8 cellular contexts compared by ENCODE assay signal in the genomic region with DNA sequence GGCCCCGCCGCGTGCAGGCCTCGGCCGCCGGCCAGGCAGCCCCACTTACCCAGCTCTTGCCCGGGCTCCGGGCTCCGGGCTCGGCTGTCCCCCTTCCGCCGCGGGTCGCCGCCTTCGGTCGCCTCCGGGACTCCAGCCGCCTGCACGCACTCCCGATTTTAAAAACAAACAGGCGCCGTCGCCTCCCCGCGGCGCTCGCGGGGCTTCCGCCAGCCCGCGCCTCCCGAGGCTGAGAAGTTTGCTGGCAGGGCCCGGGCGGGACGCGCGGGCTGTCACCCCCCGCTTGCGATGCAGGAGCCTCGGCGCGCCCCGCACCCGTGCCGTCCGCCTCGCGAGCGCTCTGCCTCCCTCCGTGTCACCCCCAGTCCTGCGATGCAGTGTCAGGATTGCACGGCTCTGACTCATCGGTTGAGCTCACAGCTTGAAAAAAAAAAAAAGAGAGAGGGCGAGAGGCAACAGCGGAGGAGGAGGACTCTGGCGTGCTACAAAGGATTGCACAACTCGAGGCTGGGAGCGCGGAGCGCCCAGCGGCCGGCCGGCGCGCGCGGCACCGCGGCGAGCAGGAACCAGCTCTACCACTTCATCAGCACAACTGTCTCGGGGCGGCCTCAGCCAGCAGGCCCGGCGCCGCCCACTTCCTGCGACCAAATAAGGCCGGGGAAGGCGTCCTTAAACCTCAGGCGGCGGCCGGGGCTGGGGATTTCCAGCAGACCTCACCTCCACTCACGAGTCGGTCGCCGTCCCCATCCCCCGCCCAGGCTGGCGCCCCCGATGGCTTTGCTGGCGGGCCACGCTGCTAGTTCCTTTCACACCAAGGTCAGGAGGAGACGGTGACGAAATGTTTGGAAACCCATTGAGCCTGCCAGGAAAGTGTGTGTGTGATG. TPM values are rescaled to one million over a fixed set of nuclear protein-coding genes. Genes with fewer than 3 reads are reported as not detected.
DNase-seq lines count a peak whose midpoint lies in the region; ATAC-seq and TF ChIP-seq lines count a peak whose summit lies in the region.

No MANE protein-coding gene starts in this region.

- TF ChIP-seq CTCF in LNCaP clone FGC (IDR thresholded peaks at IDR 0.05; ENCODE audit: control insufficient read depth, extremely low read depth, insufficient read depth): no peak
- no peak for TF ChIP-seq CTCF in fibroblast of lung (conservative IDR thresholded peaks at IDR 0.05 in 1 of 2, IDR thresholded peaks at IDR 0.05 in 1 of 2; ENCODE audit: low read depth in 1 of 2, low read length in 2 of 2)
- no peak for TF ChIP-seq CTCF in natural killer cell (IDR thresholded peaks at IDR 0.05)

- H3K27ac ChIP-seq in fibroblast of lung (ENCODE audit: insufficient read depth, low read length): peak overlapping the region; percentile 98

- H3K4me1 Mint-ChIP-seq in activated T-helper 17 cell treated with anti-CD3 and anti-CD28 coated beads, Interleukin-2, amount 50 U/mL, for 72 hours: peaks cover 54% of the 10 kb centered on the region
- peaks cover 69 to 89% of the 10 kb centered on the region in 2 donors for H3K4me1 Mint-ChIP-seq in natural killer cell
- peaks cover 67 to 89% of the 10 kb centered on the region in 2 donors for H3K4me1 Mint-ChIP-seq in stimulated activated naive B cell treated with anti-CD40 and anti-IgM and Interleukin-4, amounts not matched to agents 10 μg/mL and 1 μg/mL and 100 μg/mL, for 72 hours

- no peaks in the 10 kb centered on the region for H3K9me3 Mint-ChIP-seq in activated T-helper 17 cell treated with anti-CD3 and anti-CD28 coated beads, Interleukin-2, amount 50 U/mL, for 72 hours
- no peaks in the 10 kb centered on the region for H3K9me3 Mint-ChIP-seq in natural killer cell
- H3K9me3 Mint-ChIP-seq in stimulated activated naive B cell treated with anti-CD40 and anti-IgM and Interleukin-4, amounts not matched to agents 10 μg/mL and 1 μg/mL and 100 μg/mL, for 72 hours: no peaks in the 10 kb centered on the region

- H2AFZ ChIP-seq in fibroblast of lung (ENCODE audit: low read length): peak overlapping the region; percentile 31

- H3K9ac ChIP-seq in ES-I3 (ENCODE audit: low read depth, low read length) (peak overlapping the region; percentile 59), fibroblast of lung (ENCODE audit: insufficient read depth, low read length) (peak overlapping the region; percentile 95)

- H3K4me3 Mint-ChIP-seq in activated T-helper 17 cell treated with anti-CD3 and anti-CD28 coated beads, Interleukin-2, amount 50 U/mL, for 72 hours: peak overlapping the region; percentile 91
- peak overlapping the region; percentile 89 for H3K4me3 Mint-ChIP-seq in natural killer cell
- H3K4me3 Mint-ChIP-seq in stimulated activated naive B cell treated with anti-CD40 and anti-IgM and Interleukin-4, amounts not matched to agents 10 μg/mL and 1 μg/mL and 100 μg/mL, for 72 hours: peak overlapping the region; percentile 90 to 95

- H3K9me3 ChIP-seq in ES-I3 (ENCODE audit: control insufficient read depth, insufficient read depth, low read length): no peaks in the 10 kb centered on the region
- H3K9me3 ChIP-seq in fibroblast of lung (ENCODE audit: control insufficient read depth, insufficient read depth, low read depth, low read length): no peaks in the 10 kb centered on the region

- H3K36me3 ChIP-seq in ES-I3 (ENCODE audit: insufficient read depth, low read length) (no peaks in the 10 kb centered on the region), fibroblast of lung (ENCODE audit: control insufficient read depth, insufficient read depth, low read length) (peaks cover 2% of the 10 kb centered on the region)

- H3K4me2 ChIP-seq in fibroblast of lung (ENCODE audit: extremely low read depth, insufficient read depth, low read length): peak overlapping the region; percentile 92

- no peaks in the 10 kb centered on the region for H4K20me1 ChIP-seq in fibroblast of lung (ENCODE audit: control insufficient read depth, extremely low read depth, insufficient read depth, low read length)

- peak overlapping the region; percentile 98 for H3K27ac Mint-ChIP-seq in activated T-helper 17 cell treated with anti-CD3 and anti-CD28 coated beads, Interleukin-2, amount 50 U/mL, for 72 hours
- H3K27ac Mint-ChIP-seq in natural killer cell: peak overlapping the region; percentile 96 to 98
- peak overlapping the region; percentile 96 for H3K27ac Mint-ChIP-seq in stimulated activated naive B cell treated with anti-CD40 and anti-IgM and Interleukin-4, amounts not matched to agents 10 μg/mL and 1 μg/mL and 100 μg/mL, for 72 hours

- peaks cover 51% of the 10 kb centered on the region for H3K36me3 Mint-ChIP-seq in activated T-helper 17 cell treated with anti-CD3 and anti-CD28 coated beads, Interleukin-2, amount 50 U/mL, for 72 hours (ENCODE audit: low read depth)
- H3K36me3 Mint-ChIP-seq in natural killer cell: no peaks in the 10 kb centered on the region
- H3K36me3 Mint-ChIP-seq in stimulated activated naive B cell treated with anti-CD40 and anti-IgM and Interleukin-4, amounts not matched to agents 10 μg/mL and 1 μg/mL and 100 μg/mL, for 72 hours: peaks cover 23 to 37% of the 10 kb centered on the region in 2 donors

- peak; percentile 97 for DNase-seq in H4 (ENCODE audit: low spot score)
- peak; percentile 90 for DNase-seq in LNCaP clone FGC (ENCODE audit: low read depth)
- peak; percentile 98 for DNase-seq in RPMI7951 (ENCODE audit: low read depth)
- peak; percentile 98 to 99 for DNase-seq in fibroblast of lung (ENCODE audit: low read depth in 2 of 2)
- DNase-seq in natural killer cell: peak; percentile 96
- peak; percentile 94 for DNase-seq in stimulated activated naive B cell treated with anti-CD40 and anti-IgM and Interleukin-4, amounts not matched to agents 10 μg/mL and 1 μg/mL and 100 μg/mL, for 72 hours

- H3K4me3 ChIP-seq in LNCaP clone FGC (ENCODE audit: low read depth, low read length) (peak overlapping the region; percentile 69), fibroblast of lung (replicated peaks in 1 of 4; ENCODE audit: control extremely low read depth in 1 of 4, insufficient read depth in 1 of 4, low read depth in 3 of 4, low read length in 4 of 4) (peak overlapping the region; percentile 41 to 83 (median 66))

- H3K4me1 ChIP-seq in ES-I3 (ENCODE audit: insufficient read depth, low read length) (peaks cover 34% of the 10 kb centered on the region), fibroblast of lung (ENCODE audit: control insufficient read depth, extremely low read depth, insufficient read depth, low read length) (peaks cover 50% of the 10 kb centered on the region)

- H3K27me3 Mint-ChIP-seq in activated T-helper 17 cell treated with anti-CD3 and anti-CD28 coated beads, Interleukin-2, amount 50 U/mL, for 72 hours: no peaks in the 10 kb centered on the region
- no peaks in the 10 kb centered on the region for H3K27me3 Mint-ChIP-seq in natural killer cell (ENCODE audit: low read depth in 2 of 2)
- no peaks in the 10 kb centered on the region for H3K27me3 Mint-ChIP-seq in stimulated activated naive B cell treated with anti-CD40 and anti-IgM and Interleukin-4, amounts not matched to agents 10 μg/mL and 1 μg/mL and 100 μg/mL, for 72 hours

- intact Hi-C loops in natural killer cell (cut with micrococcal nuclease): loop anchor here (1.0 to 5.0 kb wide), 3 partner anchors 19 to 118 kb away; a partner anchor contains a TSS

- H3K27me3 ChIP-seq in fibroblast of lung (ENCODE audit: control insufficient read depth, insufficient read depth, low read length): no peaks in the 10 kb centered on the region

- peaks cover 59% of the 10 kb centered on the region for H3K79me2 ChIP-seq in fibroblast of lung (ENCODE audit: control insufficient read depth, insufficient read depth, low read length)

- peak; percentile 74 for ATAC-seq in activated T-helper 17 cell treated with anti-CD3 and anti-CD28 coated beads, Interleukin-2, amount 50 U/mL, for 72 hours (replicated peaks)
- peak; percentile 74 to 92 (median 83) for ATAC-seq in natural killer cell
- ATAC-seq in stimulated activated naive B cell treated with anti-CD40 and anti-IgM and Interleukin-4, amounts not matched to agents 10 μg/mL and 1 μg/mL and 100 μg/mL, for 72 hours (replicated peaks): peak; percentile 63 to 72

RNA-seq across cellular contexts. Expression of a gene that starts 45.8 kb away (rescaled TPM):
- total RNA-seq in H4 (2014; rRNA removed; shearing (Covaris generic)): 12.9 and 14.0 TPM in 2 replicates
- 20.4 and 26.6 TPM in 2 replicates for total RNA-seq in RPMI7951 (2014; rRNA removed; shearing (Covaris generic))
- total RNA-seq in activated T-helper 17 cell treated with anti-CD3 and anti-CD28 coated beads, Interleukin-2, amount 50 U/mL, for 72 hours: 10 to 100 TPM; 37.3 to 41.2 TPM
- 11.6 and 19.5 TPM in 2 replicates for total RNA-seq in fibroblast of lung
- 44.5 and 46.8 TPM in 2 replicates for polyA plus RNA-seq in fibroblast of lung
- polyA plus RNA-seq in fibroblast of lung (2012): 57.0 and 66.6 TPM in 2 replicates
- polyA minus RNA-seq in fibroblast of lung (ENCODE audit: low replicate concordance): 11.5 and 12.8 TPM in 2 replicates
- total RNA-seq in natural killer cell: 10 to 100 TPM; 26.0 to 32.3 (median 28.9) TPM

Comparison
In these comparisons a context has a peak if more than half of its experiments do, and no peak if none do; other contexts are left out.
1. Peak in every context shown above with its lines: DNase-seq, ATAC-seq, H3K4me3 ChIP-seq and H3K27ac ChIP-seq.